2 cellular contexts compared by ENCODE assay signal in genomic region chr16:88333645-88334516, GRCh38.
TF ChIP-seq lines count a peak whose summit lies in the region.

No MANE protein-coding gene starts in this region.

TF ChIP-seq in HCT116, 20 proteins besides CTCF, POLR2A, EP300 and RAD21:
- TF ChIP-seq CBX3 (IDR thresholded peaks at IDR 0.05; ENCODE audit: low read depth) (no peak), POLR2AphosphoS5 (IDR thresholded peaks at IDR 0.05; ENCODE audit: low read depth, low read length) (no peak), ZFX (IDR thresholded peaks at IDR 0.05) (no peak), SIN3A (IDR thresholded peaks at IDR 0.05; ENCODE audit: low read depth) (no peak), EZH2 (IDR thresholded peaks at IDR 0.05) (no peak), FOSL1 (IDR thresholded peaks at IDR 0.05; ENCODE audit: low read depth) (no peak), CEBPB (IDR thresholded peaks at IDR 0.05; ENCODE audit: low read depth) (no peak), MAX (IDR thresholded peaks at IDR 0.05) (no peak), ZBTB33 (IDR thresholded peaks at IDR 0.05; ENCODE audit: extremely low read depth, insufficient replicate concordance, low read length) (no peak)

TF ChIP-seq in GM12878, 131 proteins besides CTCF, POLR2A, EP300 and RAD21:
- TF ChIP-seq MAX (IDR thresholded peaks at IDR 0.05; ENCODE audit: low read depth, low read length) = no peak
- no peak for TF ChIP-seq FOXM1 (IDR thresholded peaks at IDR 0.05; ENCODE audit: low read depth, low read length)
- no peak for TF ChIP-seq ATF7 (IDR thresholded peaks at IDR 0.05; ENCODE audit: low read depth)
- TF ChIP-seq KAT2A (conservative IDR thresholded peaks at IDR 0.05; ENCODE audit: control insufficient read depth, low read depth, low read length) = no peak
- no peak for TF ChIP-seq WRNIP1 (IDR thresholded peaks at IDR 0.05; ENCODE audit: borderline replicate concordance, low read depth, low read length)
- no peak for TF ChIP-seq GATAD2B (conservative IDR thresholded peaks at IDR 0.05; ENCODE audit: low read depth)
- no peak for TF ChIP-seq ZNF24 (IDR thresholded peaks at IDR 0.05)
- TF ChIP-seq CHD2 (IDR thresholded peaks at IDR 0.05; ENCODE audit: borderline replicate concordance, low read depth, low read length) = no peak
- TF ChIP-seq E2F8 (IDR thresholded peaks at IDR 0.05; ENCODE audit: low read depth, partially characterized antibody) = no peak
- TF ChIP-seq HCFC1 (IDR thresholded peaks at IDR 0.05; ENCODE audit: low read length) = no peak
- no peak for TF ChIP-seq REST (IDR thresholded peaks at IDR 0.05; ENCODE audit: low read depth, low read length)
